Comparison of ENCODE assay signal across 17 cellular contexts in the genomic region with DNA sequence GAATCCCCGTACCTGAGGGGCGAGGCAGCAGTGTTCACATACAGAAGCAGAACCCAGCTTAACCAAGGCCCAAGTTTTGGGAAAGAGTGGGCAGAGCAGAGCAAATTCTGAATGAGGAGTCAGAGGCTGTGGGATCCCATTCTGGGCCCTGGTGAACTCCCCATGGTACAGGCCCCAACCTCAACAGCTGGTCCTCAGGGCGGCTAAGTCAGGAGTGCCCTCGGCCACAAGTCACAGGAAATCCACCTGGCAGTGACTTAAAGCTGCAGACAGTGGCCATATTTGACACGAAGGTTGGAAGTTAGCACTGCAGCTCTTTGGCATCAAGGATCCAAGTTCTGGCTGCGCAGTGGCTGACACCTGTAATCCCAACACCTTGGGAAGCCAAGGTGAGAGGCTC.
DNase-seq lines count a peak whose midpoint lies in the region; ATAC-seq, FAIRE-seq and TF ChIP-seq lines count a peak whose summit lies in the region.
"Had no signal": no experiment of that assay in that cellular context is flagged by ENCODE, and none has a peak within 500 bp of the region (broad histone marks: within the 10 kb centered on the region; RNA-seq: fewer than 3 reads in every experiment).

No MANE protein-coding gene starts in this region.

- 83% methylated on average over 6 of the region's 6 CpGs for WGBS in HepG2 (ENCODE audit: low lambda C conversion rate)
- WGBS in right lobe of liver (ENCODE audit: insufficient coverage, low coverage, low lambda C conversion rate, missing lambda C conversion rate) = 100% methylated on average over 2 of the region's 6 CpGs
- WGBS in endodermal cell (ENCODE audit: insufficient coverage in 1 of 2, insufficient read length in 1 of 2), 2 experiments = 91 to 92% methylated on average over 6 of the region's 6 CpGs

- no peaks in the 10 kb centered on the region for H3K36me3 ChIP-seq in HepG2 (replicated peaks in 1 of 2; ENCODE audit: control insufficient read depth in 1 of 2, insufficient read depth in 2 of 2, low read length in 2 of 2)
- H3K36me3 ChIP-seq in right lobe of liver = no peaks in the 10 kb centered on the region
- no peaks in the 10 kb centered on the region for H3K36me3 ChIP-seq in OCI-LY7 (ENCODE audit: insufficient read depth, low read length)
- no peaks in the 10 kb centered on the region for H3K36me3 ChIP-seq in endodermal cell (ENCODE audit: control insufficient read depth, insufficient read depth, low read length)

- H3K27ac ChIP-seq in HepG2 (ENCODE audit: extremely low read length, insufficient read depth, low read length) (no peak overlapping the region), right lobe of liver (no peak overlapping the region), OCI-LY7 (ENCODE audit: low read depth, low read length, poor library complexity, severe bottlenecking) (no peak overlapping the region), endodermal cell (ENCODE audit: low read depth, low read length) (no peak overlapping the region)
- H3K27ac ChIP-seq: GM23248 had no signal

- peaks cover 2% of the 10 kb centered on the region for H3K4me1 Mint-ChIP-seq in endodermal cell

- no peak overlapping the region for H3K4me3 Mint-ChIP-seq in endodermal cell
- H3K4me3 Mint-ChIP-seq: CD4-positive, alpha-beta T cell had no signal

- intact Hi-C loops in HepG2 (cut with micrococcal nuclease; ENCODE audit: unreplicated experiment) (no loop called here), right lobe of liver (cut with DNase I) (no loop called here), OCI-LY7 (cut with micrococcal nuclease; ENCODE audit: unreplicated experiment) (no loop called here)

- FAIRE-seq in HepG2 (lab: Jason Lieb, UNC) = no peak
- FAIRE-seq: H54 had no signal

- H3K4me1 ChIP-seq in HepG2 (ENCODE audit: insufficient read depth, low read length) = peaks cover 67% of the 10 kb centered on the region
- H3K4me1 ChIP-seq in right lobe of liver = no peaks in the 10 kb centered on the region
- peaks cover 16% of the 10 kb centered on the region for H3K4me1 ChIP-seq in OCI-LY7 (ENCODE audit: insufficient read depth, low read length, poor library complexity, severe bottlenecking)
- H3K4me1 ChIP-seq in endodermal cell (ENCODE audit: control insufficient read depth, insufficient read depth, low read length) = no peaks in the 10 kb centered on the region

- no peak for TF ChIP-seq POLR2A in HepG2 (IDR thresholded peaks at IDR 0.05; ENCODE audit: insufficient read depth in 1 of 2, low read depth in 2 of 2, low read length in 2 of 2)
- TF ChIP-seq POLR2A in right lobe of liver (IDR thresholded peaks at IDR 0.05) = no peak

- no peaks in the 10 kb centered on the region for H3K9me3 ChIP-seq in HepG2 (ENCODE audit: low read length)
- H3K9me3 ChIP-seq in right lobe of liver = no peaks in the 10 kb centered on the region
- H3K9me3 ChIP-seq in OCI-LY7 (ENCODE audit: low read length) = no peaks in the 10 kb centered on the region
- no peaks in the 10 kb centered on the region for H3K9me3 ChIP-seq in endodermal cell (ENCODE audit: control insufficient read depth, low read length)

- H3K9me2 ChIP-seq in OCI-LY7 (ENCODE audit: insufficient read depth, low read length) = no peaks in the 10 kb centered on the region

- H3K27me3 ChIP-seq in HepG2 (ENCODE audit: control insufficient read depth in 1 of 2, insufficient read depth in 2 of 2, low read length in 2 of 2) = no peaks in the 10 kb centered on the region
- H3K27me3 ChIP-seq in right lobe of liver = no peaks in the 10 kb centered on the region
- no peaks in the 10 kb centered on the region for H3K27me3 ChIP-seq in endodermal cell (ENCODE audit: control insufficient read depth, insufficient read depth, low read length, poor library complexity, severe bottlenecking)

- H2AFZ ChIP-seq in HepG2 (ENCODE audit: low read length) (no peak overlapping the region), OCI-LY7 (ENCODE audit: low read length) (peak overlapping the region; percentile 57)
- H2AFZ ChIP-seq: GM23248 had no signal

- H3K36me3 Mint-ChIP-seq in endodermal cell (ENCODE audit: low read depth) = no peaks in the 10 kb centered on the region

- TF ChIP-seq CTCF in HepG2 (CRISPR knock-in tag; IDR thresholded peaks at IDR 0.05) (no peak), right lobe of liver (IDR thresholded peaks at IDR 0.05) (no peak), OCI-LY7 (conservative IDR thresholded peaks at IDR 0.05; ENCODE audit: low read length) (no peak), endodermal cell (conservative IDR thresholded peaks at IDR 0.05) (no peak)

- POLR2A ChIA-PET in HepG2 (lab: Yijun Ruan, JAX) (interaction anchor here (1.1 kb wide), 1 partner anchor 13 kb away, joined by 4 read pairs; no protein-coding TSS in a partner anchor), OCI-LY7 (lab: Charles Lee) (interaction anchor here (0.7 to 1.3 kb wide), 4 partner anchors 33 to 430 kb away, joined by 3 to 4 read pairs (median 4); no protein-coding TSS in a partner anchor)

- no TSS peak for BruUV-seq in HepG2 (replicated peaks; lab: Mats Ljungman, UMichigan)
- BruUV-seq in OCI-LY7 (replicated peaks; lab: Mats Ljungman, UMichigan) = no TSS peak

- no peaks in the 10 kb centered on the region for H3K9me3 Mint-ChIP-seq in endodermal cell
- H3K9me3 Mint-ChIP-seq: CD4-positive, alpha-beta T cell had no signal

- no peak for TF ChIP-seq EP300 in HepG2 (IDR thresholded peaks at IDR 0.05; ENCODE audit: low read depth in 2 of 2, low read length in 2 of 2)
- TF ChIP-seq EP300 in HepG2 (CRISPR knock-in tag; IDR thresholded peaks at IDR 0.05; ENCODE audit: borderline replicate concordance) = no peak

- in situ Hi-C loops in HepG2 (cut with HindIII; ENCODE audit: extremely low pct_ligation_motif_present, low pct_unique_long_range_greater_than_20kb) = no loop called here

- TF ChIP-seq RAD21 in HepG2 (CRISPR knock-in tag; IDR thresholded peaks at IDR 0.05) = no peak

- H3K27ac Mint-ChIP-seq in endodermal cell = peak overlapping the region; percentile 41
- H3K27ac Mint-ChIP-seq: CD4-positive, alpha-beta T cell had no signal

- H3K27me3 Mint-ChIP-seq in endodermal cell (ENCODE audit: insufficient read depth) = no peaks in the 10 kb centered on the region
- H3K27me3 Mint-ChIP-seq: CD4-positive, alpha-beta T cell had no signal

- H3K79me2 ChIP-seq in HepG2 (ENCODE audit: insufficient read depth, low read length) (no peaks in the 10 kb centered on the region), OCI-LY7 (ENCODE audit: insufficient read depth, low read depth, low read length) (no peaks in the 10 kb centered on the region)

- DNase-seq in HepG2 (ENCODE audit: low spot score) = no peak
- no peak for DNase-seq in right lobe of liver
- DNase-seq in OCI-LY7 (ENCODE audit: low spot score) = peak; percentile 32
- DNase-seq in endodermal cell = no peak
- DNase-seq in NCI-H446 (lab: John Stamatoyannopoulos, UW) = no peak
- DNase-seq in NOMO-1 treated with DMSO at 0.1 percent for 48 hours (lab: John Stamatoyannopoulos, UW; ENCODE audit: unreplicated experiment) = no peak
- DNase-seq in NCI-H446 treated with DMSO at 0.1 percent for 48 hours (lab: John Stamatoyannopoulos, UW) = no peak
- DNase-seq: 8988T; ACHN; C1 segment of cervical spinal cord; Calu3; CD4-positive, alpha-beta T cell; DMS 273 treated with DMSO at 0.1 percent for 48 hours; GM23248 had no signal

- H3K9ac ChIP-seq in HepG2 (ENCODE audit: insufficient read depth, low read depth, low read length) (no peak overlapping the region), endodermal cell (ENCODE audit: extremely low read depth, low read length, poor library complexity, severe bottlenecking) (no peak overlapping the region)
- H3K9ac ChIP-seq: GM23248 had no signal

- H4K20me1 ChIP-seq in HepG2 (ENCODE audit: insufficient read depth, low read length) (no peaks in the 10 kb centered on the region), OCI-LY7 (ENCODE audit: insufficient read depth, low read length) (no peaks in the 10 kb centered on the region)

- no peak overlapping the region for H3K4me3 ChIP-seq in HepG2 (replicated peaks in 1 of 3; ENCODE audit: insufficient read depth in 1 of 3, low read depth in 2 of 3, low read length in 3 of 3)
- H3K4me3 ChIP-seq in right lobe of liver = no peak overlapping the region
- H3K4me3 ChIP-seq in OCI-LY7 (ENCODE audit: low read depth, low read length, poor library complexity, severe bottlenecking) = no peak overlapping the region
- H3K4me3 ChIP-seq in endodermal cell (ENCODE audit: low read length) = no peak overlapping the region
- H3K4me3 ChIP-seq: GM23248 had no signal

- ATAC-seq in HepG2 (no peak), right lobe of liver (no peak), HG02759 (IDR thresholded peaks at IDR 0.05; ENCODE audit: unreplicated experiment) (no peak)
- ATAC-seq: HCT116 had no signal

- CTCF ChIA-PET in HepG2 (lab: Yijun Ruan, JAX; ENCODE audit: low intra/inter-chr PET ratio, low total read pairs) (no interaction called here), OCI-LY7 (lab: Charles Lee; ENCODE audit: unreplicated experiment) (no interaction called here)

- H3K4me2 ChIP-seq in HepG2 (ENCODE audit: low read depth, low read length) (no peak overlapping the region), OCI-LY7 (ENCODE audit: low read length) (no peak overlapping the region)

TF ChIP-seq in HepG2, 621 proteins besides CTCF, POLR2A, EP300 and RAD21 (continues in another document):
- TF ChIP-seq, protein P1, sequence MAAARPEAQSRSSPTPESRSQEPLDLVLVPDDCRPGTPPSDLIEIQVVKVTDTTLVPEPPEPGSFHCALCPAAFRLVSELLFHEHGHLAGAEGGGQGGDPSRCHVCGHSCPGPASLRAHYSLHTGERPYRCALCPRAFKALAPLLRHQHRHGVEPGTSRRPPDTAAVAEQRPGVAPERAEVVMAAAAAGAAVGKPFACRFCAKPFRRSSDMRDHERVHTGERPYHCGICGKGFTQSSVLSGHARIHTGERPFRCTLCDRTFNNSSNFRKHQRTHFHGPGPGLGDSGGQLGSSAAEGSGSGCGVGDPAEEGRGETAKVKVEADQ (CRISPR knock-in tag; IDR thresholded peaks at IDR 0.05; ENCODE audit: borderline replicate concordance) = peak; percentile 38; the same call in 1 of the 2 replicates
- TF ChIP-seq ZNF121 (CRISPR knock-in tag; IDR thresholded peaks at IDR 0.05) (peak; percentile 45; the same call in 1 of the 2 replicates), SIX4 (CRISPR knock-in tag; IDR thresholded peaks at IDR 0.05) (no peak), SALL1 (CRISPR knock-in tag; IDR thresholded peaks at IDR 0.05) (0 out of 2 replicates have a peak, but pooled peaks have one; percentile 23), CBX1 (IDR thresholded peaks at IDR 0.05; ENCODE audit: low read depth) (no peak), KDM5A (IDR thresholded peaks at IDR 0.05; ENCODE audit: borderline replicate concordance, low read length) (no peak)
- TF ChIP-seq, protein P2, sequence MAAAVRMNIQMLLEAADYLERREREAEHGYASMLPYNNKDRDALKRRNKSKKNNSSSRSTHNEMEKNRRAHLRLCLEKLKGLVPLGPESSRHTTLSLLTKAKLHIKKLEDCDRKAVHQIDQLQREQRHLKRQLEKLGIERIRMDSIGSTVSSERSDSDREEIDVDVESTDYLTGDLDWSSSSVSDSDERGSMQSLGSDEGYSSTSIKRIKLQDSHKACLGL (CRISPR knock-in tag; IDR thresholded peaks at IDR 0.05) = no peak
- TF ChIP-seq, protein P3, sequence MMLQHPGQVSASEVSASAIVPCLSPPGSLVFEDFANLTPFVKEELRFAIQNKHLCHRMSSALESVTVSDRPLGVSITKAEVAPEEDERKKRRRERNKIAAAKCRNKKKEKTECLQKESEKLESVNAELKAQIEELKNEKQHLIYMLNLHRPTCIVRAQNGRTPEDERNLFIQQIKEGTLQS (CRISPR knock-in tag; IDR thresholded peaks at IDR 0.05) = no peak
